15 cellular contexts compared by ENCODE assay signal in genomic region chr12:109291117-109291516, GRCh38. TPM values are rescaled to one million over a fixed set of nuclear protein-coding genes. Genes with fewer than 3 reads are reported as not detected.
A peak's percentile ranks its signal among the peaks of the same experiment; 100 is the strongest.
DNase-seq lines count a peak whose midpoint lies in the region; ATAC-seq, FAIRE-seq and TF ChIP-seq lines count a peak whose summit lies in the region.
"Had no signal": no experiment of that assay in that cellular context is flagged by ENCODE, and none has a peak within 500 bp of the region (broad histone marks: within the 10 kb centered on the region; RNA-seq: fewer than 3 reads in every experiment).

No MANE protein-coding gene starts in this region.

- dilution Hi-C loops in endothelial cell of umbilical vein (cut with MboI; ENCODE audit: extremely low pct_ligation_motif_present, low sequenced_read_pairs) = no loop called here

- TF ChIP-seq POLR2A in endothelial cell of umbilical vein (IDR thresholded peaks at IDR 0.05; ENCODE audit: low read depth, low read length) (no peak), spleen (IDR thresholded peaks at IDR 0.05) (no peak)

- in situ Hi-C loops in HAP-1 (cut with MboI; ENCODE audit: low sequenced_read_pairs) = no loop called here

- no peaks in the 10 kb centered on the region for H3K79me2 ChIP-seq in endothelial cell of umbilical vein (ENCODE audit: control insufficient read depth, insufficient read depth, low read length)

- intact Hi-C loops in endothelial cell of umbilical vein (cut with micrococcal nuclease) (no loop called here), mucosa of descending colon (cut with DNase I, micrococcal nuclease) (no loop called here), spleen (cut with DNase I; ENCODE audit: low total_unique reads) (no loop called here)

- H3K4me1 ChIP-seq in NT2/D1 (ENCODE audit: insufficient read depth, insufficient read length) = peaks cover 18% of the 10 kb centered on the region
- no peaks in the 10 kb centered on the region for H3K4me1 ChIP-seq in endothelial cell of umbilical vein (ENCODE audit: control insufficient read depth, extremely low read depth, insufficient read depth, low read length)
- H3K4me1 ChIP-seq in mucosa of descending colon (ENCODE audit: low read depth) = no peaks in the 10 kb centered on the region
- peaks cover 0 to 7% (median 0%) of the 10 kb centered on the region in 6 donors for H3K4me1 ChIP-seq in spleen
- peaks cover 9% of the 10 kb centered on the region for H3K4me1 ChIP-seq in HAP-1

- H3K9me3 ChIP-seq in NT2/D1 (ENCODE audit: insufficient read depth, low read length) (no peaks in the 10 kb centered on the region), endothelial cell of umbilical vein (replicated peaks; ENCODE audit: control insufficient read depth, insufficient read depth, low read length) (no peaks in the 10 kb centered on the region), mucosa of descending colon (no peaks in the 10 kb centered on the region), spleen (no peaks in the 10 kb centered on the region), HAP-1 (no peaks in the 10 kb centered on the region)

- FAIRE-seq in endothelial cell of umbilical vein (lab: Jason Lieb, UNC) = no peak
- FAIRE-seq: endometrium had no signal

- H3K4me3 ChIP-seq in NT2/D1 (ENCODE audit: insufficient read length, low read depth) (no peak overlapping the region), endothelial cell of umbilical vein (replicated peaks in 1 of 3; ENCODE audit: insufficient read depth in 1 of 3, low read depth in 1 of 3, low read length in 3 of 3) (no peak overlapping the region), mucosa of descending colon (no peak overlapping the region), spleen (peak overlapping the region in 1 of 8 donors; percentile 21), HAP-1 (no peak overlapping the region)

- CTCF ChIA-PET in endothelial cell of umbilical vein (lab: Charles Lee) = no interaction called here

- DNase-seq in NT2/D1 (ENCODE audit: low read depth, low spot score) = no peak
- DNase-seq in endothelial cell of umbilical vein (ENCODE audit: low read depth, low spot score) = no peak
- DNase-seq in mucosa of descending colon = no peak
- peak; percentile 56 for DNase-seq in spleen
- DNase-seq in HAP-1 (ENCODE audit: low spot score in 2 of 2) = no peak
- DNase-seq in iPS-NIHi11 (ENCODE audit: low spot score) = no peak
- DNase-seq in activated naive CD4-positive, alpha-beta T cell (lab: John Stamatoyannopoulos, UW) = no peak
- DNase-seq in NCI-H82 (lab: John Stamatoyannopoulos, UW) = no peak
- DNase-seq: activated CD8-positive, alpha-beta memory T cell treated with anti-CD3 and anti-CD28 coated beads, Interleukin-2, amount 50 U/mL, for 4 hours; activated naive CD4-positive, alpha-beta T cell treated with anti-CD3 and anti-CD28 coated beads, Interleukin-2, amount 10 ng/mL, durations not matched to agents 7 days and 5 days; T-helper 1 cell had no signal

- 55 to 76% (median 67%) methylated on average over 15 of the region's 15 CpGs for WGBS in spleen, 5 donors

- H3K9ac ChIP-seq in NT2/D1 (ENCODE audit: insufficient read length, low read depth) (peak overlapping the region; percentile 36), endothelial cell of umbilical vein (replicated peaks; ENCODE audit: extremely low read depth, insufficient read depth, low read length) (no peak overlapping the region)

- POLR2A ChIA-PET in endothelial cell of umbilical vein (lab: Charles Lee) = no interaction called here

- peak; percentile 5 for ATAC-seq in mucosa of descending colon

- no peaks in the 10 kb centered on the region for H3K9me1 ChIP-seq in endothelial cell of umbilical vein (replicated peaks; ENCODE audit: control insufficient read depth, extremely low read depth, insufficient read depth, low read length)

- no TSS peak for BruUV-seq in endothelial cell of umbilical vein (replicated peaks; lab: Mats Ljungman, UMichigan)

- peak overlapping the region; percentile 65 for H2AFZ ChIP-seq in endothelial cell of umbilical vein (ENCODE audit: low read depth, low read length)

- no peaks in the 10 kb centered on the region for H4K20me1 ChIP-seq in endothelial cell of umbilical vein (replicated peaks; ENCODE audit: control insufficient read depth, extremely low read depth, insufficient read depth, low read length)

- H3K27ac ChIP-seq in endothelial cell of umbilical vein (ENCODE audit: insufficient read depth, low read depth, low read length) (no peak overlapping the region), spleen (no peak overlapping the region)

- H3K27me3 ChIP-seq in NT2/D1 (ENCODE audit: insufficient read depth, insufficient read length) = no peaks in the 10 kb centered on the region
- peaks cover 3 to 7% of the 10 kb centered on the region in 2 experiments for H3K27me3 ChIP-seq in endothelial cell of umbilical vein (ENCODE audit: control insufficient read depth in 2 of 2, insufficient read depth in 2 of 2, low read length in 2 of 2)
- H3K27me3 ChIP-seq in spleen (replicated peaks in 1 of 7) = peaks cover 0 to 69% (median 16%) of the 10 kb centered on the region in 7 donors
- no peaks in the 10 kb centered on the region for H3K27me3 ChIP-seq in HAP-1 (ENCODE audit: low read depth)

- H3K4me2 ChIP-seq in endothelial cell of umbilical vein (ENCODE audit: insufficient read depth, low read length) = no peak overlapping the region

- H3K36me3 ChIP-seq in NT2/D1 (ENCODE audit: insufficient read depth, insufficient read length, low read length) = no peaks in the 10 kb centered on the region
- H3K36me3 ChIP-seq in endothelial cell of umbilical vein (ENCODE audit: control insufficient read depth in 2 of 2, extremely low read depth in 1 of 2, insufficient read depth in 2 of 2, low read length in 2 of 2) = no peaks in the 10 kb centered on the region
- H3K36me3 ChIP-seq in mucosa of descending colon (ENCODE audit: low read depth) = no peaks in the 10 kb centered on the region
- H3K36me3 ChIP-seq in spleen = no peaks in the 10 kb centered on the region
- no peaks in the 10 kb centered on the region for H3K36me3 ChIP-seq in HAP-1 (replicated peaks)

- TF ChIP-seq CTCF in endothelial cell of umbilical vein (IDR thresholded peaks at IDR 0.05; ENCODE audit: extremely low read depth in 1 of 2, insufficient read depth in 1 of 2, low read depth in 1 of 2, low read length in 2 of 2) = no peak
- no peak for TF ChIP-seq CTCF in mucosa of descending colon (IDR thresholded peaks at IDR 0.05)
- no peak for TF ChIP-seq CTCF in spleen (IDR thresholded peaks at IDR 0.05 in 8 of 11, conservative IDR thresholded peaks at IDR 0.05 in 3 of 11)

TF ChIP-seq in endothelial cell of umbilical vein, 7 proteins besides CTCF, POLR2A, EP300 and RAD21:
- no peak for TF ChIP-seq MAX (IDR thresholded peaks at IDR 0.05; ENCODE audit: insufficient read depth, insufficient read length)
- no peak for TF ChIP-seq GATA2 (IDR thresholded peaks at IDR 0.05; ENCODE audit: insufficient read depth, insufficient read length, low read depth, low read length)
- no peak for TF ChIP-seq FOS (IDR thresholded peaks at IDR 0.05; ENCODE audit: borderline replicate concordance, insufficient read depth, low read length)
- no peak for TF ChIP-seq POLR2AphosphoS5 (IDR thresholded peaks at IDR 0.05; ENCODE audit: insufficient read depth, low read depth, low read length)
- TF ChIP-seq EZH2 (IDR thresholded peaks at IDR 0.05; ENCODE audit: borderline replicate concordance, low read depth, low read length, severe bottlenecking) = no peak
- TF ChIP-seq MYC (IDR thresholded peaks at IDR 0.05; ENCODE audit: low read depth, low read length) = no peak
- TF ChIP-seq JUN (IDR thresholded peaks at IDR 0.05; ENCODE audit: borderline replicate concordance, insufficient read depth, insufficient read length, low read depth) = no peak

RNA-seq across cellular contexts. Expression of gene FOXN4, which starts 18.0 kb away (rescaled TPM):
- total RNA-seq in endothelial cell of umbilical vein = not detected in 2 replicates
- polyA plus RNA-seq in endothelial cell of umbilical vein = not detected in 2 replicates
- not detected in 2 replicates for polyA plus RNA-seq in endothelial cell of umbilical vein (2011; cell fraction: cytosol; rRNA removed)
- not detected in 2 replicates for polyA plus RNA-seq in endothelial cell of umbilical vein (2011; cell fraction: nucleus; rRNA removed)
- polyA plus RNA-seq in endothelial cell of umbilical vein (2012) = not detected in 2 replicates
- not detected in 2 replicates for polyA minus RNA-seq in endothelial cell of umbilical vein
- not detected for polyA minus RNA-seq in endothelial cell of umbilical vein (2011; cell fraction: cytosol; rRNA and poly(A)+ RNA removed)
- not detected in 2 replicates for polyA minus RNA-seq in endothelial cell of umbilical vein (2011; cell fraction: nucleus; rRNA and poly(A)+ RNA removed)
- under 1 TPM in 1 of 3 donors, not detected in 2; 0.25 TPM for total RNA-seq in mucosa of descending colon
- total RNA-seq in spleen = not detected
- polyA plus RNA-seq in spleen = under 1 TPM in 1 of 3 donors, not detected in 2; 0.05 TPM
- total RNA-seq: H4, subcutaneous adipose tissue had no signal
- polyA plus RNA-seq: BJ had no signal

RNA-seq across cellular contexts. Expression of gene MYO1H, which starts 56.6 kb away (rescaled TPM):
- total RNA-seq in endothelial cell of umbilical vein (not detected in 2 replicates), mucosa of descending colon (under 1 TPM in 1 of 3 donors, not detected in 2; 0.41 TPM), spleen (not detected)
- polyA plus RNA-seq in endothelial cell of umbilical vein (not detected in 2 replicates), spleen (under 1 TPM in 1 of 3 donors, not detected in 2; 0.05 TPM)
- polyA plus RNA-seq in endothelial cell of umbilical vein (2011; cell fraction: cytosol; rRNA removed) = not detected in 2 replicates
- not detected in 2 replicates for polyA plus RNA-seq in endothelial cell of umbilical vein (2011; cell fraction: nucleus; rRNA removed)
- polyA plus RNA-seq in endothelial cell of umbilical vein (2012) = 0.18 TPM in 1 of 2 replicates, not detected in the other
- not detected in 2 replicates for polyA minus RNA-seq in endothelial cell of umbilical vein
- not detected for polyA minus RNA-seq in endothelial cell of umbilical vein (2011; cell fraction: cytosol; rRNA and poly(A)+ RNA removed)
- not detected in 2 replicates for polyA minus RNA-seq in endothelial cell of umbilical vein (2011; cell fraction: nucleus; rRNA and poly(A)+ RNA removed)
- total RNA-seq: H4 had no signal
- polyA plus RNA-seq: BJ had no signal
